In the genomic region with DNA sequence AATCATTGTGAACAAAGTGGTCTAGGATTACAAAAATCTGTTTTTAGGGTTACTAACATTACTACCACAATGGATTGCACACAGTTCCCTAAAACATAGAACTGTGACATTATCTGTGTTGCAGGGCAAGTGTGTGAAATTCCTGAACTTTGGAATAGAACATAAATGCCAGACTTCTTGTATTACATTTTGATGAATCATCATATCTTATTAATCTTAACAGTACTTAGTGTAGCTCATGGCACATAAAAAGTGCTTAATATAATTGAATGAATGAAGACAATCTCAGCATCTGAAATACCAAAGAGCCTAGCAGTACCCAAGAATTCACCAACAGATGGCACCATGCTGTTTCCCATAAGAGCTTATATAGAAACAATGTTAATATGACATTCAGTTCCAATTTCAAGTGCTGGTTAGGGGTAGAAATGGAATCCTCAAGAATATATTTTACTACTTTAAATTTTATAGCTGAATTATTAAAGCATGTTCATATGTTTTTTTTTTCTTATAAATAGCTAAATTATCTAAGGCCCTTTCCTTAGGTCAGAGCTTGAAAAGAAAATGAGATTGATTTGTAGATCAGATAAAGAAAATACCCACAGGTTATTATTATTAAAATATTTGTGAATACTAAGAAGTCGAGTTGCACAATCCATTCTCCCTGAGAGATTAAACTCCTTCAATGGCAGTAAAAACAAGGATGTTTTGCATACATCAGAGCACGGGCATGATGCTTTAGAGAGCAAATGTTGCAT, we compare ENCODE assay signal across 9 cellular contexts. TPM values are rescaled to one million over a fixed set of nuclear protein-coding genes. Genes with fewer than 3 reads are reported as not detected.
DNase-seq lines count a peak whose midpoint lies in the region; ATAC-seq and TF ChIP-seq lines count a peak whose summit lies in the region.
"Had no signal": no experiment of that assay in that cellular context is flagged by ENCODE, and none has a peak within 500 bp of the region (broad histone marks: within the 10 kb centered on the region; RNA-seq: fewer than 3 reads in every experiment).

No MANE protein-coding gene starts in this region.

- no peak overlapping the region for H3K4me3 Mint-ChIP-seq in activated CD4-positive, alpha-beta T cell treated with anti-CD3 and anti-CD28 coated beads for 36 hours
- H3K4me3 Mint-ChIP-seq in T-helper 2 cell treated with Interferon-gamma antibody and Interleukin-4, amounts not matched to agents 5 μg/mL and 100 μg/mL, for 36 hours: no peak overlapping the region
- H3K4me3 Mint-ChIP-seq: activated naive CD8-positive, alpha-beta T cell treated with anti-CD3 and anti-CD28 coated beads, Interleukin-2, amount 10 ng/mL, durations not matched to agents 7 days and 5 days had no signal

- 47% methylated on average over 2 of the region's 2 CpGs for WGBS in prostate gland

- peaks cover 23% of the 10 kb centered on the region for H3K27me3 Mint-ChIP-seq in activated CD4-positive, alpha-beta T cell treated with anti-CD3 and anti-CD28 coated beads for 36 hours
- H3K27me3 Mint-ChIP-seq in T-helper 2 cell treated with Interferon-gamma antibody and Interleukin-4, amounts not matched to agents 5 μg/mL and 100 μg/mL, for 36 hours (ENCODE audit: low read depth): peaks cover 2% of the 10 kb centered on the region

- no peak overlapping the region for H3K4me3 ChIP-seq in fibroblast of mammary gland (ENCODE audit: control insufficient read depth, low read depth, low read length)
- H3K4me3 ChIP-seq in prostate gland: no peak overlapping the region

- no peaks in the 10 kb centered on the region for H3K27me3 ChIP-seq in prostate gland (replicated peaks; ENCODE audit: insufficient read depth)

- H3K9me3 Mint-ChIP-seq in activated CD4-positive, alpha-beta T cell treated with anti-CD3 and anti-CD28 coated beads for 36 hours (ENCODE audit: low read depth): no peaks in the 10 kb centered on the region
- H3K9me3 Mint-ChIP-seq in T-helper 2 cell treated with Interferon-gamma antibody and Interleukin-4, amounts not matched to agents 5 μg/mL and 100 μg/mL, for 36 hours: no peaks in the 10 kb centered on the region
- H3K9me3 Mint-ChIP-seq: activated naive CD8-positive, alpha-beta T cell treated with anti-CD3 and anti-CD28 coated beads, Interleukin-2, amount 10 ng/mL, durations not matched to agents 7 days and 5 days had no signal

- POLR2A ChIA-PET in activated CD4-positive, alpha-beta T cell treated with anti-CD3 and anti-CD28 coated beads for 36 hours (lab: Charles Lee): no interaction called here

- no peaks in the 10 kb centered on the region for H3K36me3 ChIP-seq in prostate gland

- no peaks in the 10 kb centered on the region for H3K36me3 Mint-ChIP-seq in activated CD4-positive, alpha-beta T cell treated with anti-CD3 and anti-CD28 coated beads for 36 hours (ENCODE audit: low read depth)
- H3K36me3 Mint-ChIP-seq in T-helper 2 cell treated with Interferon-gamma antibody and Interleukin-4, amounts not matched to agents 5 μg/mL and 100 μg/mL, for 36 hours (ENCODE audit: low read depth): no peaks in the 10 kb centered on the region
- H3K36me3 Mint-ChIP-seq: activated naive CD8-positive, alpha-beta T cell treated with anti-CD3 and anti-CD28 coated beads, Interleukin-2, amount 10 ng/mL, durations not matched to agents 7 days and 5 days had no signal

- no peak overlapping the region for H3K27ac Mint-ChIP-seq in activated CD4-positive, alpha-beta T cell treated with anti-CD3 and anti-CD28 coated beads for 36 hours
- no peak overlapping the region for H3K27ac Mint-ChIP-seq in T-helper 2 cell treated with Interferon-gamma antibody and Interleukin-4, amounts not matched to agents 5 μg/mL and 100 μg/mL, for 36 hours
- H3K27ac Mint-ChIP-seq: activated naive CD8-positive, alpha-beta T cell treated with anti-CD3 and anti-CD28 coated beads, Interleukin-2, amount 10 ng/mL, durations not matched to agents 7 days and 5 days had no signal

- TF ChIP-seq CTCF in fibroblast of mammary gland (conservative IDR thresholded peaks at IDR 0.05; ENCODE audit: control insufficient read depth, insufficient read depth, low read depth, low read length): peak; percentile 62
- TF ChIP-seq CTCF in prostate gland (IDR thresholded peaks at IDR 0.05): peak in 3 of 4 experiments; percentile 31 to 57 (median 56)

- H3K9me3 ChIP-seq in prostate gland: no peaks in the 10 kb centered on the region

- CTCF ChIA-PET in activated CD4-positive, alpha-beta T cell treated with anti-CD3 and anti-CD28 coated beads for 36 hours (lab: Charles Lee): interaction anchor here (0.5 to 3.7 kb wide), 16 partner anchors 9 to 465 kb away, joined by 3 to 55 read pairs (median 3); no protein-coding TSS in a partner anchor

- H3K4me1 Mint-ChIP-seq in activated CD4-positive, alpha-beta T cell treated with anti-CD3 and anti-CD28 coated beads for 36 hours: no peaks in the 10 kb centered on the region
- H3K4me1 Mint-ChIP-seq in T-helper 2 cell treated with Interferon-gamma antibody and Interleukin-4, amounts not matched to agents 5 μg/mL and 100 μg/mL, for 36 hours (ENCODE audit: low read depth): no peaks in the 10 kb centered on the region
- H3K4me1 Mint-ChIP-seq: activated naive CD8-positive, alpha-beta T cell treated with anti-CD3 and anti-CD28 coated beads, Interleukin-2, amount 10 ng/mL, durations not matched to agents 7 days and 5 days had no signal

- intact Hi-C loops in activated CD4-positive, alpha-beta T cell treated with anti-CD3 and anti-CD28 coated beads for 36 hours (cut with DNase I, micrococcal nuclease): loop anchor here (1.0 to 5.0 kb wide), 3 partner anchors 146 to 494 kb away; no protein-coding TSS in a partner anchor
- intact Hi-C loops in prostate gland (cut with DNase I): loop anchor here (10.0 kb wide), 1 partner anchor 143 kb away; no protein-coding TSS in a partner anchor

- no peaks in the 10 kb centered on the region for H3K4me1 ChIP-seq in prostate gland (replicated peaks)

- TF ChIP-seq POLR2A in prostate gland (IDR thresholded peaks at IDR 0.05): no peak

- no peak overlapping the region for H3K27ac ChIP-seq in prostate gland

- DNase-seq in activated CD4-positive, alpha-beta T cell treated with anti-CD3 and anti-CD28 coated beads for 36 hours: peak; percentile 10
- no peak for DNase-seq in activated CD4-positive, alpha-beta T cell treated with anti-CD3 and anti-CD28 coated beads, Interleukin-2, amount 50 U/mL, for 4 hours
- DNase-seq in RPMI8226 (peak; percentile 16), fibroblast of mammary gland (ENCODE audit: low read depth) (peak; percentile 68), prostate gland (ENCODE audit: low spot score) (no peak)
- no peak for DNase-seq in T-helper 2 cell treated with Interferon-gamma antibody and Interleukin-4, amounts not matched to agents 5 μg/mL and 100 μg/mL, for 36 hours (ENCODE audit: low spot score)
- DNase-seq: activated naive CD8-positive, alpha-beta T cell treated with anti-CD3 and anti-CD28 coated beads, Interleukin-2, amount 10 ng/mL, durations not matched to agents 7 days and 5 days had no signal

- ATAC-seq in activated CD4-positive, alpha-beta T cell treated with anti-CD3 and anti-CD28 coated beads for 36 hours: no peak
- ATAC-seq in HG03103 (IDR thresholded peaks at IDR 0.05; ENCODE audit: low read depth, unreplicated experiment) (peak; percentile 59), GM19324 (IDR thresholded peaks at IDR 0.05; ENCODE audit: low FRiP score, unreplicated experiment) (no peak)

RNA-seq across cellular contexts. Expression of a gene that starts 25.8 kb away (rescaled TPM):
- total RNA-seq in activated CD4-positive, alpha-beta T cell treated with anti-CD3 and anti-CD28 coated beads for 36 hours: under 1 TPM in 1 of 2 experiments, not detected in 1; 0.11 TPM
- total RNA-seq in prostate gland: under 1 TPM in 1 of 2 donors, not detected in 1; 0.36 TPM

Comparison
In these comparisons a context has a peak if more than half of its experiments do, and no peak if none do; other contexts are left out.
1. DNase-seq: peak in activated CD4-positive, alpha-beta T cell treated with anti-CD3 and anti-CD28 coated beads for 36 hours (single experiment), RPMI8226 (single experiment) and fibroblast of mammary gland (single experiment); none in activated CD4-positive, alpha-beta T cell treated with anti-CD3 and anti-CD28 coated beads, Interleukin-2, amount 50 U/mL, for 4 hours (0 of 2), prostate gland (single experiment) and T-helper 2 cell treated with Interferon-gamma antibody and Interleukin-4, amounts not matched to agents 5 μg/mL and 100 μg/mL, for 36 hours (single experiment).